In the genomic region with DNA sequence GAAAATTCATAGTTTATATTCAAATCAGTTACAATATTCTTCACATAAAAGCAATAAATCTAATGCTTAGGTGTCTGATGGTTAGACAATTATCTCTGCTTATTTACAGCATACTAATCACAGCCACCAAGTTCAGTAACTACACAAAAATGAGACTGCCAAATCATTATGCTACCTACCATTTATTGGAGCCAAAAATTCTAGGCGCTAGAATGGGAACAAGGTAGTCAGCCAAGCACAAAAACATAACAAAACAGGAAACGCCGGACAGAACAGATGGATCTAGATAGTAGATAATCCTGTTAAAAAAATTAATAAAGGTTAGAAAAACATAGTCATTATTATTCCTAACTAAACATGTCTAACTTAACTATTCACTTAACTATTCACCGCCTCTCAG, we compare ENCODE assay signal across 1 cellular context.
A peak's percentile ranks its signal among the peaks of the same experiment; 100 is the strongest.
TF ChIP-seq lines count a peak whose summit lies in the region.

No MANE protein-coding gene starts in this region.

TF ChIP-seq in endothelial cell of umbilical vein, 7 proteins besides CTCF, POLR2A, EP300 and RAD21:
- TF ChIP-seq GATA2 (IDR thresholded peaks at IDR 0.05; ENCODE audit: insufficient read depth, insufficient read length, low read depth, low read length), result peak; percentile 28
- no peak for TF ChIP-seq POLR2AphosphoS5 (IDR thresholded peaks at IDR 0.05; ENCODE audit: insufficient read depth, low read depth, low read length)
- TF ChIP-seq FOS (IDR thresholded peaks at IDR 0.05; ENCODE audit: borderline replicate concordance, insufficient read depth, low read length), result no peak
- no peak for TF ChIP-seq EZH2 (IDR thresholded peaks at IDR 0.05; ENCODE audit: borderline replicate concordance, low read depth, low read length, severe bottlenecking)
- TF ChIP-seq MYC (IDR thresholded peaks at IDR 0.05; ENCODE audit: low read depth, low read length), result no peak
- TF ChIP-seq, protein P1, sequence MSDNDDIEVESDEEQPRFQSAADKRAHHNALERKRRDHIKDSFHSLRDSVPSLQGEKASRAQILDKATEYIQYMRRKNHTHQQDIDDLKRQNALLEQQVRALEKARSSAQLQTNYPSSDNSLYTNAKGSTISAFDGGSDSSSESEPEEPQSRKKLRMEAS (IDR thresholded peaks at IDR 0.05; ENCODE audit: insufficient read depth, insufficient read length), result no peak
